20 cellular contexts compared by ENCODE assay signal in the genomic region with DNA sequence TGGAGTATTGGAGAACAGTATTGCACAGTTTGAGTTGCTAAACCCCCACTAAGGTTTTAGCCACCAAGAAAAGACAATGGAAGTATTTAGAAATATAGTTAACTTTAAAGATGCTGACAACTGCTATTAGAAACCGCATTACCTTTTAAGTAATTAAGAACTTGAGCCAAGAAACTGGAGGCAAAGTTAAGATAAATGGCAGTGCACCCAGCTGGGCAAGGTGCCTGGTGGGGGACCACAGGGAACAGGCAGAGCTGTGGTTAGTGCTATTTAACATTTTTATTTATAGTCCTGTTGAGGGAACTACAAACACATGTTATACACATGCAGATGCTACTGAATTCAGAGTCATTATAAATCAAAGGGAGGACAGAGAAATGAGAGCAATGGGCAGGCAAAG.
"Had no signal": no experiment of that assay in that cellular context is flagged by ENCODE, and none has a peak within 500 bp of the region (broad histone marks: within the 10 kb centered on the region; RNA-seq: fewer than 3 reads in every experiment).

No MANE protein-coding gene starts in this region.

- H3K4me1 ChIP-seq: esophagus muscularis mucosa, gastrocnemius medialis, right atrium auricular region, testis, tibial nerve had no signal

- H3K4me3 ChIP-seq: esophagus muscularis mucosa, gastrocnemius medialis, heart right ventricle, right atrium auricular region, sigmoid colon, skin epidermis, testis, tibial nerve had no signal

- H3K4me3 Mint-ChIP-seq: effector memory CD8-positive, alpha-beta T cell; naive thymus-derived CD4-positive, alpha-beta T cell; nephron progenitor cell; stimulated activated naive B cell treated with anti-CD40 and anti-IgM and Interleukin-4, amounts not matched to agents 10 μg/mL and 1 μg/mL and 100 μg/mL, for 72 hours; stimulated activated naive CD8-positive, alpha-beta T cell treated with anti-CD3 and anti-CD28 coated beads, Interleukin-15, amount 100 ng/mL, for 72 hours had no signal

- DNase-seq: effector memory CD8-positive, alpha-beta T cell; gastrocnemius medialis; heart right ventricle; hypothalamus; kidney glomerular epithelial cell; mesendoderm; naive thymus-derived CD4-positive, alpha-beta T cell; nephron progenitor cell; sigmoid colon; stimulated activated CD4-positive, alpha-beta T cell treated with anti-CD3 and anti-CD28 coated beads, Interleukin-2, amount 100 ng/mL, for 24 hours; stimulated activated CD4-positive, alpha-beta T cell treated with anti-CD3 and anti-CD28 coated beads, Interleukin-4, amount 100 ng/mL, for 4 hours; stimulated activated naive B cell treated with anti-CD40 and anti-IgM and Interleukin-4, amounts not matched to agents 10 μg/mL and 1 μg/mL and 100 μg/mL, for 72 hours; stimulated activated naive CD8-positive, alpha-beta T cell treated with anti-CD3 and anti-CD28 coated beads, Interleukin-15, amount 100 ng/mL, for 72 hours; testis had no signal

- H3K27me3 ChIP-seq: esophagus muscularis mucosa, gastrocnemius medialis, heart right ventricle, neutrophil, right atrium auricular region, sigmoid colon, testis, tibial nerve had no signal

- H3K9me3 ChIP-seq: esophagus muscularis mucosa, gastrocnemius medialis, heart right ventricle, neutrophil, right atrium auricular region, sigmoid colon, testis, tibial nerve had no signal

- H3K27ac Mint-ChIP-seq: effector memory CD8-positive, alpha-beta T cell; naive thymus-derived CD4-positive, alpha-beta T cell; nephron progenitor cell; stimulated activated naive B cell treated with anti-CD40 and anti-IgM and Interleukin-4, amounts not matched to agents 10 μg/mL and 1 μg/mL and 100 μg/mL, for 72 hours; stimulated activated naive CD8-positive, alpha-beta T cell treated with anti-CD3 and anti-CD28 coated beads, Interleukin-15, amount 100 ng/mL, for 72 hours had no signal

- H3K9me3 Mint-ChIP-seq: nephron progenitor cell; stimulated activated naive CD8-positive, alpha-beta T cell treated with anti-CD3 and anti-CD28 coated beads, Interleukin-15, amount 100 ng/mL, for 72 hours had no signal

- H3K36me3 ChIP-seq: esophagus muscularis mucosa, gastrocnemius medialis, heart right ventricle, neutrophil, right atrium auricular region, sigmoid colon, tibial nerve had no signal

- H3K4me1 Mint-ChIP-seq: stimulated activated naive B cell treated with anti-CD40 and anti-IgM and Interleukin-4, amounts not matched to agents 10 μg/mL and 1 μg/mL and 100 μg/mL, for 72 hours; stimulated activated naive CD8-positive, alpha-beta T cell treated with anti-CD3 and anti-CD28 coated beads, Interleukin-15, amount 100 ng/mL, for 72 hours had no signal

- H3K27me3 Mint-ChIP-seq: effector memory CD8-positive, alpha-beta T cell; naive thymus-derived CD4-positive, alpha-beta T cell; stimulated activated naive B cell treated with anti-CD40 and anti-IgM and Interleukin-4, amounts not matched to agents 10 μg/mL and 1 μg/mL and 100 μg/mL, for 72 hours; stimulated activated naive CD8-positive, alpha-beta T cell treated with anti-CD3 and anti-CD28 coated beads, Interleukin-15, amount 100 ng/mL, for 72 hours had no signal

- H3K36me3 Mint-ChIP-seq: naive thymus-derived CD4-positive, alpha-beta T cell; stimulated activated naive B cell treated with anti-CD40 and anti-IgM and Interleukin-4, amounts not matched to agents 10 μg/mL and 1 μg/mL and 100 μg/mL, for 72 hours had no signal

- H3K27ac ChIP-seq: epithelial cell of prostate, esophagus muscularis mucosa, gastrocnemius medialis, heart right ventricle, right atrium auricular region, sigmoid colon, skin epidermis, testis, tibial nerve had no signal
